In genomic region chr17:64115043-64115698, GRCh38 we compare ENCODE assay signal across 2 cellular contexts.
TF ChIP-seq lines count a peak whose summit lies in the region.

No MANE protein-coding gene starts in this region.

TF ChIP-seq in liver, 16 proteins besides CTCF, POLR2A, EP300 and RAD21 (continued from another document):
- TF ChIP-seq REST (IDR thresholded peaks at IDR 0.05) = no peak
- TF ChIP-seq ZBTB33 (IDR thresholded peaks at IDR 0.05) = no peak

TF ChIP-seq in HepG2, 621 proteins besides CTCF, POLR2A, EP300 and RAD21 (continued from another document):
- TF ChIP-seq ZBTB14 (CRISPR knock-in tag; IDR thresholded peaks at IDR 0.05) (no peak), GATA4 (IDR thresholded peaks at IDR 0.05; ENCODE audit: borderline replicate concordance, low read depth) (no peak), FOXA1 (IDR thresholded peaks at IDR 0.05) (no peak), FOXA1 (CRISPR knock-in tag; IDR thresholded peaks at IDR 0.05) (no peak), NKX3-1 (CRISPR knock-in tag; IDR thresholded peaks at IDR 0.05) (no peak), ZNF205 (CRISPR knock-in tag; IDR thresholded peaks at IDR 0.05) (no peak), FOXA3 (CRISPR knock-in tag; IDR thresholded peaks at IDR 0.05) (no peak), CEBPZ (IDR thresholded peaks at IDR 0.05; ENCODE audit: low read length) (no peak), HNRNPLL (IDR thresholded peaks at IDR 0.05; ENCODE audit: low read depth, low read length, poor library complexity, severe bottlenecking) (no peak), SNAPC5 (CRISPR knock-in tag; IDR thresholded peaks at IDR 0.05; ENCODE audit: borderline replicate concordance) (no peak), MED13 (CRISPR knock-in tag; IDR thresholded peaks at IDR 0.05) (no peak), ATF2 (CRISPR knock-in tag; IDR thresholded peaks at IDR 0.05) (no peak), IRF9 (CRISPR knock-in tag; IDR thresholded peaks at IDR 0.05; ENCODE audit: borderline replicate concordance) (no peak), POLR2AphosphoS2 (IDR thresholded peaks at IDR 0.05; ENCODE audit: low read depth, low read length) (no peak), ZNF607 (CRISPR knock-in tag; IDR thresholded peaks at IDR 0.05; ENCODE audit: borderline replicate concordance) (no peak), MXD1 (CRISPR knock-in tag; IDR thresholded peaks at IDR 0.05) (no peak)
